In the genomic region with DNA sequence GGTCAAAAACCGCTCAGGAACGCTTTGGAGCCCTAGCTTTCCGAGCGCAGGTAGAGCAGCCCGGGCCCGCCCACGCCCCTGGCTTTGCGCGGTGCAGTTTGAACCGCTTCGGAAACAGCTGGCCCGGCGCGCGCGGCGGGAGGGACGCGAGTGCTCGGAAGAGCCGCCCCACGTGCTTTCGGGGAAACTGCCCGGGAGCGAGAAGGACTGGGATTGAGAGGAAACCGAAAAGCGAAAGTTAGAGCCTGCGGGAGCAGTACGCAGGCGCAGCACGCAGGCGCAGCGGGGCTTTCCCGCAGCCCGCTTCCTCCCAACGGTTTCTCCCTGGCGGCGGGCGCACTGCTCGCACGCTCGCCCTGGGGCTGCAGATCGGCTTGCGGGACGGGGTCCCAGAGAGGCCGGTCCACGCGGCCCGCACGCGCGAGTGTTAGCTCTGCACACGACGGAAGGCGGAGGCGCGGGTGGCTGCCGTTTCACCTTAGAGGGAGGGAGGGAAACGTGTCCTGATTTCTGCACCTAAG, we compare ENCODE assay signal across 8 cellular contexts. TPM values are rescaled to one million over a fixed set of nuclear protein-coding genes. Genes with fewer than 3 reads are reported as not detected.
DNase-seq lines count a peak whose midpoint lies in the region; ATAC-seq and TF ChIP-seq lines count a peak whose summit lies in the region.

No MANE protein-coding gene starts in this region.

- peak; percentile 22 for TF ChIP-seq CTCF in chondrocyte (IDR thresholded peaks at IDR 0.05)

- TF ChIP-seq POLR2A in GM19099 (IDR thresholded peaks at IDR 0.05; ENCODE audit: extremely low read depth, insufficient read length, low read depth), result peak; percentile 96

- ATAC-seq in HG03354 (IDR thresholded peaks at IDR 0.05; ENCODE audit: poor library complexity, severe bottlenecking, unreplicated experiment), result peak; percentile 74

- H3K27ac Mint-ChIP-seq in chondrocyte (ENCODE audit: unreplicated experiment), result no peak overlapping the region

- peaks cover 3% of the 10 kb centered on the region for H3K4me1 Mint-ChIP-seq in chondrocyte (ENCODE audit: low read depth)

- H3K9me3 Mint-ChIP-seq in chondrocyte (ENCODE audit: low read depth), result no peaks in the 10 kb centered on the region

- DNase-seq in Ammon's horn (ENCODE audit: low spot score) (peak; percentile 95), NCI-H446 (lab: John Stamatoyannopoulos, UW) (peak; percentile 82 to 96), chondrocyte (ENCODE audit: low spot score) (peak; percentile 95), kidney tubule cell (ENCODE audit: low spot score) (peak; percentile 97)
- DNase-seq in activated CD4-positive, CD25-positive, alpha-beta regulatory T cell treated with anti-CD3 and anti-CD28 coated beads, Interleukin-2, amount 50 U/mL, for 72 hours, result peak; percentile 92
- peak; percentile 83 to 92 for DNase-seq in stimulated activated CD4-positive, alpha-beta T cell treated with anti-CD3 and anti-CD28 coated beads, Interleukin-1b, Interleukin-23, amount 100 ng/mL, for 1 hour (ENCODE audit: low read depth in 2 of 2)

- no peaks in the 10 kb centered on the region for H3K36me3 Mint-ChIP-seq in chondrocyte (ENCODE audit: low read depth)

- no peaks in the 10 kb centered on the region for H3K27me3 Mint-ChIP-seq in chondrocyte (ENCODE audit: low read depth)

- H3K4me3 Mint-ChIP-seq in chondrocyte (ENCODE audit: unreplicated experiment), result no peak overlapping the region

RNA-seq across cellular contexts. Expression of a gene that starts 6.3 kb away (rescaled TPM):
- 71.5 to 143 TPM (median 140 TPM) in 3 replicates for total RNA-seq in chondrocyte

Comparison
In these comparisons a context has a peak if more than half of its experiments do, and no peak if none do; other contexts are left out.
1. Peak in every context shown above with its lines: DNase-seq and ATAC-seq.